ENCODE assay signal across 21 cellular contexts in the genomic region with DNA sequence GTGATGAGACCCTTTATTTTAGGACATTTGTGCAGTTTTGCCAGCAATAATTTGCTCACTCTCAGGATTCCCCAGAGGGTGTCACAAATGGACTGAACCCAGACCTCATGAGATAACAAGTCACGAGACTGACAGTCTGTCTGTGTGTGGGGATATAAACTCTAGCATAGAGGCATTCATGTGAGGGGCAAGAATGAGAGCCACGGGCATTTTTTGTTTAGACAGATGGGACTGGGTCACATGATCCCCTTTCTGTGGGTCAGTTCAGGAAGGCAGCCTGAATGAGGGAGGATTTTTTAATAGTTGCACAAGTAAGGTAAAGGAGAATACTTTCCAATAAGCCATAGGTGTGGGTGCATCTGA.
A peak's percentile ranks its signal among the peaks of the same experiment; 100 is the strongest.
DNase-seq lines count a peak whose midpoint lies in the region; ATAC-seq and TF ChIP-seq lines count a peak whose summit lies in the region.
"Had no signal": no experiment of that assay in that cellular context is flagged by ENCODE, and none has a peak within 500 bp of the region (broad histone marks: within the 10 kb centered on the region; RNA-seq: fewer than 3 reads in every experiment).

No MANE protein-coding gene starts in this region.

- ATAC-seq in GM18498 (IDR thresholded peaks at IDR 0.05; ENCODE audit: unreplicated experiment), result no peak
- ATAC-seq: activated T-cell treated with anti-CD3 and anti-CD28 coated beads, Interleukin-2, amount 50 U/mL, for 4 hours; lower lobe of right lung had no signal

- no peak for TF ChIP-seq CTCF in brain microvascular endothelial cell (IDR thresholded peaks at IDR 0.05; ENCODE audit: low read depth, low read length, missing control alignments)
- TF ChIP-seq CTCF in neural cell (IDR thresholded peaks at IDR 0.05; ENCODE audit: poor library complexity, severe bottlenecking), result no peak
- no peak for TF ChIP-seq CTCF in tibial nerve (IDR thresholded peaks at IDR 0.05)
- no peak for TF ChIP-seq CTCF in Peyer's patch (IDR thresholded peaks at IDR 0.05)

- peak overlapping the region; percentile 41 for H3K4me2 ChIP-seq in neural cell (ENCODE audit: low read length)

- H3K9me3 ChIP-seq in neural cell (ENCODE audit: low read length) (no peaks in the 10 kb centered on the region), tibial nerve (no peaks in the 10 kb centered on the region), Peyer's patch (no peaks in the 10 kb centered on the region)
- H3K9me3 ChIP-seq: lower lobe of right lung, sigmoid colon, stomach, upper lobe of left lung had no signal

- H3K9me2 ChIP-seq in neural cell (ENCODE audit: insufficient read depth, low read length), result no peaks in the 10 kb centered on the region

- H3K36me3 ChIP-seq in brain microvascular endothelial cell (replicated peaks) (peaks cover 3% of the 10 kb centered on the region), neural cell (ENCODE audit: insufficient read depth, low read length) (no peaks in the 10 kb centered on the region), tibial nerve (no peaks in the 10 kb centered on the region), Peyer's patch (no peaks in the 10 kb centered on the region)
- H3K36me3 ChIP-seq: lower lobe of right lung, sigmoid colon, stomach, upper lobe of left lung had no signal

- H3K4me1 ChIP-seq in tibial nerve, result peaks cover 0 to 24% (median 0%) of the 10 kb centered on the region in 4 donors
- no peaks in the 10 kb centered on the region for H3K4me1 ChIP-seq in Peyer's patch

- H3K4me3 ChIP-seq in brain microvascular endothelial cell (ENCODE audit: low read depth, low read length) (no peak overlapping the region), neural cell (ENCODE audit: low read length) (peak overlapping the region; percentile 53), tibial nerve (no peak overlapping the region), Peyer's patch (no peak overlapping the region)
- H3K4me3 ChIP-seq: dorsolateral prefrontal cortex, lower lobe of right lung, sigmoid colon, stomach, upper lobe of left lung had no signal

- TF ChIP-seq RAD21 in neural cell (conservative IDR thresholded peaks at IDR 0.05), result no peak

- H3K27me3 ChIP-seq in brain microvascular endothelial cell (replicated peaks), result no peaks in the 10 kb centered on the region
- H3K27me3 ChIP-seq in neural cell (ENCODE audit: insufficient read depth, low read depth, low read length), result no peaks in the 10 kb centered on the region
- no peaks in the 10 kb centered on the region for H3K27me3 ChIP-seq in tibial nerve
- no peaks in the 10 kb centered on the region for H3K27me3 ChIP-seq in Peyer's patch
- H3K27me3 ChIP-seq: dorsolateral prefrontal cortex, sigmoid colon, stomach, upper lobe of left lung had no signal

- H2AFZ ChIP-seq in neural cell (ENCODE audit: low read depth, low read length), result peak overlapping the region; percentile 3

- WGBS in tibial nerve, 2 donors, result 35 to 55% methylated on average over 2 of the region's 2 CpGs

- no peaks in the 10 kb centered on the region for H3F3A ChIP-seq in neural cell (ENCODE audit: insufficient read depth, low read length, poor library complexity, severe bottlenecking)

- peak overlapping the region; percentile 57 for H3K9ac ChIP-seq in neural cell (ENCODE audit: low read length)

- H3K27ac ChIP-seq in brain microvascular endothelial cell, result no peak overlapping the region
- H3K27ac ChIP-seq in neural cell (ENCODE audit: low read length), result peak overlapping the region; percentile 92
- H3K27ac ChIP-seq in tibial nerve, result no peak overlapping the region
- H3K27ac ChIP-seq in Peyer's patch, result peak overlapping the region in 1 of 4 donors; percentile 44
- H3K27ac ChIP-seq: dorsolateral prefrontal cortex, lower lobe of right lung, sigmoid colon, upper lobe of left lung had no signal

- H4K20me1 ChIP-seq in neural cell (ENCODE audit: insufficient read depth), result no peaks in the 10 kb centered on the region

- peak; percentile 52 for DNase-seq in EH (ENCODE audit: low read depth)
- DNase-seq in NCI-H748 treated with DMSO at 0.1 percent for 48 hours (lab: John Stamatoyannopoulos, UW), result peak; percentile 76
- DNase-seq in brain microvascular endothelial cell, result peak; percentile 27
- no peak for DNase-seq in GF-D8 (lab: John Stamatoyannopoulos, UW)
- DNase-seq in tibial nerve (ENCODE audit: low spot score in 2 of 2), result no peak
- no peak for DNase-seq in Peyer's patch
- DNase-seq: activated CD4-positive, alpha-beta T cell treated with anti-CD3 and anti-CD28 coated beads for 4 hours; activated naive CD4-positive, alpha-beta T cell treated with Interleukin-2 at 50 U/mL for 16 hours; activated T-cell treated with anti-CD3 and anti-CD28 coated beads, Interleukin-2, amount 50 U/mL, for 4 hours; AML-193; CD8-positive, alpha-beta memory T cell; central memory CD4-positive, alpha-beta T cell; dorsolateral prefrontal cortex; kidney glomerular epithelial cell; lower lobe of right lung; SIG-M5; sigmoid colon; stomach; upper lobe of left lung had no signal

- TF ChIP-seq EP300 in neural cell (conservative IDR thresholded peaks at IDR 0.05; ENCODE audit: poor library complexity, severe bottlenecking) (no peak), tibial nerve (IDR thresholded peaks at IDR 0.05) (no peak)

- in situ Hi-C loops in brain microvascular endothelial cell (cut with HindIII; ENCODE audit: low pct_ligation_motif_present, low sequenced_read_pairs), result no loop called here

- TF ChIP-seq POLR2A in tibial nerve (IDR thresholded peaks at IDR 0.05), result no peak
- TF ChIP-seq POLR2A in Peyer's patch (IDR thresholded peaks at IDR 0.05), result no peak

- H3K79me2 ChIP-seq in neural cell (replicated peaks; ENCODE audit: insufficient read depth, low read length), result no peaks in the 10 kb centered on the region

TF ChIP-seq in neural cell, 6 proteins besides CTCF, POLR2A, EP300 and RAD21:
- TF ChIP-seq POLR2AphosphoS5 (IDR thresholded peaks at IDR 0.05) (peak; percentile 7), MXI1 (conservative IDR thresholded peaks at IDR 0.05; ENCODE audit: poor library complexity, severe bottlenecking) (no peak), SMC3 (conservative IDR thresholded peaks at IDR 0.05; ENCODE audit: poor library complexity) (peak; percentile 15), TAF1 (IDR thresholded peaks at IDR 0.05; ENCODE audit: low read depth) (no peak), EZH2 (IDR thresholded peaks at IDR 0.05; ENCODE audit: borderline replicate concordance, insufficient read depth, low read length, poor library complexity, severe bottlenecking) (no peak)
- TF ChIP-seq, protein P1, sequence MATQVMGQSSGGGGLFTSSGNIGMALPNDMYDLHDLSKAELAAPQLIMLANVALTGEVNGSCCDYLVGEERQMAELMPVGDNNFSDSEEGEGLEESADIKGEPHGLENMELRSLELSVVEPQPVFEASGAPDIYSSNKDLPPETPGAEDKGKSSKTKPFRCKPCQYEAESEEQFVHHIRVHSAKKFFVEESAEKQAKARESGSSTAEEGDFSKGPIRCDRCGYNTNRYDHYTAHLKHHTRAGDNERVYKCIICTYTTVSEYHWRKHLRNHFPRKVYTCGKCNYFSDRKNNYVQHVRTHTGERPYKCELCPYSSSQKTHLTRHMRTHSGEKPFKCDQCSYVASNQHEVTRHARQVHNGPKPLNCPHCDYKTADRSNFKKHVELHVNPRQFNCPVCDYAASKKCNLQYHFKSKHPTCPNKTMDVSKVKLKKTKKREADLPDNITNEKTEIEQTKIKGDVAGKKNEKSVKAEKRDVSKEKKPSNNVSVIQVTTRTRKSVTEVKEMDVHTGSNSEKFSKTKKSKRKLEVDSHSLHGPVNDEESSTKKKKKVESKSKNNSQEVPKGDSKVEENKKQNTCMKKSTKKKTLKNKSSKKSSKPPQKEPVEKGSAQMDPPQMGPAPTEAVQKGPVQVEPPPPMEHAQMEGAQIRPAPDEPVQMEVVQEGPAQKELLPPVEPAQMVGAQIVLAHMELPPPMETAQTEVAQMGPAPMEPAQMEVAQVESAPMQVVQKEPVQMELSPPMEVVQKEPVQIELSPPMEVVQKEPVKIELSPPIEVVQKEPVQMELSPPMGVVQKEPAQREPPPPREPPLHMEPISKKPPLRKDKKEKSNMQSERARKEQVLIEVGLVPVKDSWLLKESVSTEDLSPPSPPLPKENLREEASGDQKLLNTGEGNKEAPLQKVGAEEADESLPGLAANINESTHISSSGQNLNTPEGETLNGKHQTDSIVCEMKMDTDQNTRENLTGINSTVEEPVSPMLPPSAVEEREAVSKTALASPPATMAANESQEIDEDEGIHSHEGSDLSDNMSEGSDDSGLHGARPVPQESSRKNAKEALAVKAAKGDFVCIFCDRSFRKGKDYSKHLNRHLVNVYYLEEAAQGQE (IDR thresholded peaks at IDR 0.05; ENCODE audit: borderline replicate concordance), result peak; percentile 2

Comparison
In these comparisons a context has a peak if more than half of its experiments do, and no peak if none do; other contexts are left out.
1. DNase-seq: peak in EH (single experiment), NCI-H748 treated with DMSO at 0.1 percent for 48 hours (single experiment) and brain microvascular endothelial cell (single experiment); none in GF-D8 (single experiment), tibial nerve (0 of 2) and Peyer's patch (0 of 3).